25 cellular contexts compared by ENCODE assay signal in the genomic region with DNA sequence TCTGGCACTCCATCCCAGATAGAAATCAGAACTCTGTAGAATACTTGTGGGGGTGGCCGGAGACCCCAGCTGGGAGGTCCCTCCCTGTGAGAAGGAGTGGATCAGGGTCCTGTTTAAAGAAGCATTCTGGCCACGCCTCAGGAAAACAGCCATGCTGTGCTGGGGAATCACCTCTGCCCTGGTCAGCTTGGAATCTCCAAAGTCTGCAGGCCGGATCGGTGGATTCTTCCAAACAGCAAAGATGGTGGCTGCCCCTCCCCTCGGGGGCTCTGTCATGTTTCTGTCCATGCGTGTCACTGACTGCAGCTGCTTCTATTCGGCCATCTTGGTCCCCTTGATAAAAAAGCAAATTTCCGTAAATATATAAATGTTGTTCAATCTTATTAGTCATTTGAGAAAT.
DNase-seq lines count a peak whose midpoint lies in the region; ATAC-seq, FAIRE-seq and TF ChIP-seq lines count a peak whose summit lies in the region.
"Had no signal": no experiment of that assay in that cellular context is flagged by ENCODE, and none has a peak within 500 bp of the region (broad histone marks: within the 10 kb centered on the region; RNA-seq: fewer than 3 reads in every experiment).

No MANE protein-coding gene starts in this region.

- H4K5ac ChIP-seq in H1 (ENCODE audit: insufficient read length, low read depth, low read length) = no peak overlapping the region

- H2AFZ ChIP-seq in GM23338 (0 out of 2 replicates have a peak overlapping the region, but pooled peaks have one; percentile 52), H1 (ENCODE audit: low read length) (no peak overlapping the region), neuronal stem cell (ENCODE audit: low read length) (no peak overlapping the region)

- H4K8ac ChIP-seq in H1 (ENCODE audit: extremely low read depth, insufficient read depth, low read length) (peak overlapping the region; percentile 25; the same call in 1 of the 2 replicates), neuronal stem cell (ENCODE audit: low read depth, low read length) (no peak overlapping the region)

- H3K4me3 Mint-ChIP-seq in GM23338 = no peak overlapping the region
- no peak overlapping the region for H3K4me3 Mint-ChIP-seq in activated CD8-positive, alpha-beta T cell treated with anti-CD3 and anti-CD28 coated beads for 36 hours
- H3K4me3 Mint-ChIP-seq: CD14-positive monocyte; CD4-positive, alpha-beta memory T cell; CD4-positive, CD25-positive, alpha-beta regulatory T cell; CD8-positive, alpha-beta memory T cell had no signal

- H3K4ac ChIP-seq in H1 (replicated peaks; ENCODE audit: insufficient read length, low read depth, low read length) (no peak overlapping the region), neuronal stem cell (ENCODE audit: low read length) (no peak overlapping the region)

- CTCF ChIA-PET in H1 (lab: Charles Lee; ENCODE audit: partially characterized antibody) = interaction anchor here (0.6 kb wide), 1 partner anchor 248 kb away, joined by 3 read pairs; no protein-coding TSS in a partner anchor
- CTCF ChIA-PET in activated CD8-positive, alpha-beta T cell treated with anti-CD3 and anti-CD28 coated beads for 36 hours (lab: Charles Lee) = no interaction called here

- no peaks in the 10 kb centered on the region for H3K79me1 ChIP-seq in H1 (ENCODE audit: low read depth, low read length)
- peaks cover 1% of the 10 kb centered on the region for H3K79me1 ChIP-seq in neuronal stem cell (ENCODE audit: low read depth, low read length)

- no peak overlapping the region for H2BK20ac ChIP-seq in H1 (ENCODE audit: low read length)

- H2AK5ac ChIP-seq in H1 (ENCODE audit: low read depth, low read length) (no peak overlapping the region), neuronal stem cell (ENCODE audit: low read depth, low read length) (peak overlapping the region; percentile 81)

- H3K27me3 ChIP-seq in GM23338 (ENCODE audit: insufficient read depth) (no peaks in the 10 kb centered on the region), H1 (replicated peaks in 1 of 4; ENCODE audit: control insufficient read depth in 3 of 4, extremely low read depth in 1 of 4, insufficient read depth in 3 of 4, low read length in 3 of 4) (no peaks in the 10 kb centered on the region), neuronal stem cell (ENCODE audit: control insufficient read depth in 3 of 3, insufficient read depth in 3 of 3, low read depth in 1 of 3, low read length in 3 of 3) (no peaks in the 10 kb centered on the region)
- H3K27me3 ChIP-seq: BE2C, BLaER1 had no signal

- POLR2A ChIA-PET in H1 (lab: Charles Lee; ENCODE audit: partially characterized antibody) = no interaction called here
- POLR2A ChIA-PET in activated CD8-positive, alpha-beta T cell treated with anti-CD3 and anti-CD28 coated beads for 36 hours (lab: Charles Lee) = no interaction called here

- H3K9me3 Mint-ChIP-seq in GM23338 = no peaks in the 10 kb centered on the region
- H3K9me3 Mint-ChIP-seq in activated CD8-positive, alpha-beta T cell treated with anti-CD3 and anti-CD28 coated beads for 36 hours = peaks cover 3% of the 10 kb centered on the region

- H3K4me2 ChIP-seq in GM23338 = no peak overlapping the region
- H3K4me2 ChIP-seq in H1 (ENCODE audit: insufficient read depth in 1 of 2, low read depth in 2 of 2, low read length in 2 of 2) = no peak overlapping the region
- no peak overlapping the region for H3K4me2 ChIP-seq in neuronal stem cell (ENCODE audit: insufficient read depth, low read length, poor library complexity, severe bottlenecking)
- H3K4me2 ChIP-seq: BLaER1 had no signal

- FAIRE-seq in H1 (lab: Jason Lieb, UNC) = no peak
- FAIRE-seq: A204.1, G401.6, GM12891, GM19239 had no signal

- H3K9me2 ChIP-seq in GM23338 (ENCODE audit: insufficient read depth) = 0 out of 2 replicates have a peak, but pooled peaks cover 9% of the 10 kb centered on the region

- H3K36me3 ChIP-seq in GM23338 (ENCODE audit: insufficient read depth) = no peaks in the 10 kb centered on the region
- no peaks in the 10 kb centered on the region for H3K36me3 ChIP-seq in H1 (ENCODE audit: control insufficient read depth in 2 of 4, insufficient read depth in 4 of 4, low read length in 3 of 4)
- no peaks in the 10 kb centered on the region for H3K36me3 ChIP-seq in neuronal stem cell (replicated peaks in 1 of 2; ENCODE audit: control insufficient read depth in 2 of 2, insufficient read depth in 2 of 2, low read length in 2 of 2)
- H3K36me3 ChIP-seq: BE2C, BLaER1 had no signal

- no peaks in the 10 kb centered on the region for H3K23me2 ChIP-seq in H1 (ENCODE audit: low read depth, low read length)

- H3K14ac ChIP-seq in H1 (ENCODE audit: insufficient read length) (no peak overlapping the region), neuronal stem cell (ENCODE audit: low read length) (no peak overlapping the region)

- H3K9ac ChIP-seq in H1 (replicated peaks in 1 of 4; ENCODE audit: extremely low read depth in 1 of 4, low read depth in 3 of 4, low read length in 3 of 4) (no peak overlapping the region), neuronal stem cell (ENCODE audit: low read depth, low read length, poor library complexity) (no peak overlapping the region)
- H3K9ac ChIP-seq: BLaER1 had no signal

- H3F3A ChIP-seq in GM23338 (replicated peaks; ENCODE audit: low read depth) = no peaks in the 10 kb centered on the region

- H2BK5ac ChIP-seq in H1 (ENCODE audit: low read depth, low read length) (no peak overlapping the region), neuronal stem cell (ENCODE audit: low read length) (no peak overlapping the region)

- no peak overlapping the region for H2BK12ac ChIP-seq in H1 (ENCODE audit: low read depth, low read length)
- H2BK12ac ChIP-seq in neuronal stem cell (ENCODE audit: low read length) = no peak overlapping the region

- no peak overlapping the region for H3K27ac Mint-ChIP-seq in GM23338
- H3K27ac Mint-ChIP-seq in activated CD8-positive, alpha-beta T cell treated with anti-CD3 and anti-CD28 coated beads for 36 hours = no peak overlapping the region
- H3K27ac Mint-ChIP-seq: CD14-positive monocyte; CD4-positive, alpha-beta memory T cell; CD4-positive, CD25-positive, alpha-beta regulatory T cell; CD8-positive, alpha-beta memory T cell had no signal

- H2BK15ac ChIP-seq in H1 (ENCODE audit: low read length) (no peak overlapping the region), neuronal stem cell (ENCODE audit: low read length) (no peak overlapping the region)

- TF ChIP-seq CTCF in GM23338 (conservative IDR thresholded peaks at IDR 0.05; ENCODE audit: low read depth in 2 of 2) = no peak
- TF ChIP-seq CTCF in H1 (IDR thresholded peaks at IDR 0.05; ENCODE audit: control extremely low read depth in 1 of 3, insufficient read depth in 1 of 3, low read depth in 1 of 3, low read length in 3 of 3) = no peak
- TF ChIP-seq CTCF in activated CD8-positive, alpha-beta T cell treated with anti-CD3 and anti-CD28 coated beads for 36 hours (IDR thresholded peaks at IDR 0.05) = no peak

- H3K36me3 Mint-ChIP-seq in GM23338 (ENCODE audit: low read depth) = no peaks in the 10 kb centered on the region
- H3K36me3 Mint-ChIP-seq in activated CD8-positive, alpha-beta T cell treated with anti-CD3 and anti-CD28 coated beads for 36 hours (ENCODE audit: low read depth) = no peaks in the 10 kb centered on the region
- H3K36me3 Mint-ChIP-seq: CD14-positive monocyte; CD4-positive, alpha-beta memory T cell; CD4-positive, CD25-positive, alpha-beta regulatory T cell; CD8-positive, alpha-beta memory T cell had no signal

- intact Hi-C loops in sciatic nerve (cut with DNase I) = no loop called here
- intact Hi-C loops in activated CD8-positive, alpha-beta T cell treated with anti-CD3 and anti-CD28 coated beads for 36 hours (cut with micrococcal nuclease) = no loop called here

- H3K23ac ChIP-seq in H1 (ENCODE audit: insufficient read length) (no peak overlapping the region), neuronal stem cell (ENCODE audit: low read depth, low read length, poor library complexity) (no peak overlapping the region)

- TF ChIP-seq RAD21 in H1 (IDR thresholded peaks at IDR 0.05 in 1 of 2, conservative IDR thresholded peaks at IDR 0.05 in 1 of 2; ENCODE audit: low read depth in 2 of 2, low read length in 2 of 2) = no peak

- TF ChIP-seq POLR2A in H1 (IDR thresholded peaks at IDR 0.05; ENCODE audit: control extremely low read depth in 1 of 2, low read depth in 2 of 2, low read length in 2 of 2) = no peak

- no peak for TF ChIP-seq EP300 in H1 (IDR thresholded peaks at IDR 0.05; ENCODE audit: borderline replicate concordance in 1 of 2, low read depth in 2 of 2, low read length in 2 of 2)

- H3K4me3 ChIP-seq in GM23338 = no peak overlapping the region
- H3K4me3 ChIP-seq in H1 (ENCODE audit: extremely low read depth in 1 of 4, insufficient read depth in 2 of 4, low read depth in 3 of 4, low read length in 4 of 4) = no peak overlapping the region
- H3K4me3 ChIP-seq in neuronal stem cell (ENCODE audit: low read length in 2 of 2) = no peak overlapping the region
- H3K4me3 ChIP-seq: BLaER1 had no signal

- no peaks in the 10 kb centered on the region for H3K4me1 ChIP-seq in GM23338 (ENCODE audit: insufficient read depth)
- H3K4me1 ChIP-seq in H1 (replicated peaks in 1 of 4; ENCODE audit: control insufficient read depth in 3 of 4, insufficient read depth in 4 of 4, low read length in 3 of 4) = no peaks in the 10 kb centered on the region
- no peaks in the 10 kb centered on the region for H3K4me1 ChIP-seq in neuronal stem cell (ENCODE audit: control insufficient read depth in 2 of 2, insufficient read depth in 1 of 2, low read depth in 1 of 2, low read length in 2 of 2)
- H3K4me1 ChIP-seq: BE2C, BLaER1 had no signal

- H4K91ac ChIP-seq in H1 (replicated peaks; ENCODE audit: insufficient read length, low read length) = no peak overlapping the region
- H4K91ac ChIP-seq in neuronal stem cell (ENCODE audit: low read depth, low read length, poor library complexity) = no peak overlapping the region

- H3K9me3 ChIP-seq in H1 (ENCODE audit: insufficient read depth in 2 of 2, low read depth in 1 of 2, low read length in 1 of 2) = no peaks in the 10 kb centered on the region
- H3K9me3 ChIP-seq in neuronal stem cell (replicated peaks in 1 of 2; ENCODE audit: control insufficient read depth in 2 of 2, insufficient read depth in 1 of 2, low read depth in 1 of 2, low read length in 2 of 2) = no peaks in the 10 kb centered on the region
- H3K9me3 ChIP-seq: BE2C, BLaER1 had no signal

- H3K27me3 Mint-ChIP-seq in GM23338 (ENCODE audit: insufficient read depth, low read depth, poor library complexity) = peaks cover 3% of the 10 kb centered on the region
- no peaks in the 10 kb centered on the region for H3K27me3 Mint-ChIP-seq in activated CD8-positive, alpha-beta T cell treated with anti-CD3 and anti-CD28 coated beads for 36 hours
- H3K27me3 Mint-ChIP-seq: CD4-positive, alpha-beta memory T cell; CD4-positive, CD25-positive, alpha-beta regulatory T cell; CD8-positive, alpha-beta memory T cell had no signal

- no peaks in the 10 kb centered on the region for H3K79me2 ChIP-seq in GM23338 (replicated peaks; ENCODE audit: insufficient read depth)
- no peaks in the 10 kb centered on the region for H3K79me2 ChIP-seq in H1 (ENCODE audit: control insufficient read depth in 1 of 2, insufficient read depth in 2 of 2, low read length in 2 of 2)

- DNase-seq in GM23338 (ENCODE audit: low spot score) = no peak
- DNase-seq in H1 (ENCODE audit: low read depth in 1 of 2, low spot score in 2 of 2) = no peak
- no peak for DNase-seq in neuronal stem cell (ENCODE audit: low spot score)
- DNase-seq in sciatic nerve (ENCODE audit: low spot score) = peak; percentile 33
- no peak for DNase-seq in A172 (ENCODE audit: low spot score)
- DNase-seq in activated CD8-positive, alpha-beta T cell treated with anti-CD3 and anti-CD28 coated beads for 36 hours = no peak
- DNase-seq: ACHN; BE2C; C1 segment of cervical spinal cord; CD4-positive, alpha-beta memory T cell; CD4-positive, CD25-positive, alpha-beta regulatory T cell; CD8-positive, alpha-beta memory T cell; COR-L47; DMS 273 treated with DMSO at 0.1 percent for 48 hours; DMS153; DMS79 treated with DMSO at 0.1 percent for 48 hours; GF-D8 had no signal

- no peaks in the 10 kb centered on the region for H3K4me1 Mint-ChIP-seq in GM23338
- no peaks in the 10 kb centered on the region for H3K4me1 Mint-ChIP-seq in activated CD8-positive, alpha-beta T cell treated with anti-CD3 and anti-CD28 coated beads for 36 hours (ENCODE audit: low read depth)
- H3K4me1 Mint-ChIP-seq: CD14-positive monocyte; CD4-positive, alpha-beta memory T cell; CD4-positive, CD25-positive, alpha-beta regulatory T cell; CD8-positive, alpha-beta memory T cell had no signal

- no peak for ATAC-seq in GM23338
- ATAC-seq in sciatic nerve = no peak
- ATAC-seq in HG03442 (IDR thresholded peaks at IDR 0.05; ENCODE audit: unreplicated experiment) = no peak
- no peak for ATAC-seq in activated CD8-positive, alpha-beta T cell treated with anti-CD3 and anti-CD28 coated beads for 36 hours

- H4K20me1 ChIP-seq in GM23338 (replicated peaks; ENCODE audit: insufficient read depth) (no peaks in the 10 kb centered on the region), H1 (replicated peaks in 1 of 2; ENCODE audit: control insufficient read depth in 1 of 2, insufficient read depth in 2 of 2, low read length in 2 of 2) (no peaks in the 10 kb centered on the region)
- H4K20me1 ChIP-seq: BLaER1 had no signal

- no peak overlapping the region for H3K18ac ChIP-seq in H1 (ENCODE audit: extremely low read depth, low read length)
- H3K18ac ChIP-seq in neuronal stem cell (ENCODE audit: low read length) = peak overlapping the region; percentile 17

- H3K27ac ChIP-seq in GM23338 (ENCODE audit: low read depth) (no peak overlapping the region), H1 (ENCODE audit: low read depth, low read length) (no peak overlapping the region), neuronal stem cell (replicated peaks; ENCODE audit: low read length) (no peak overlapping the region)
- H3K27ac ChIP-seq: 22Rv1, BLaER1 had no signal

- H2BK120ac ChIP-seq in H1 (replicated peaks; ENCODE audit: low read depth, low read length) (no peak overlapping the region), neuronal stem cell (ENCODE audit: low read depth, low read length) (no peak overlapping the region)

- no peak overlapping the region for H3K56ac ChIP-seq in H1 (replicated peaks; ENCODE audit: insufficient read length, low read depth, low read length)

- 98% methylated on average over 8 of the region's 8 CpGs; no CpG with 5 or more reads in 1 of the 2 experiments for WGBS in H1 (ENCODE audit: extremely low coverage in 1 of 2, insufficient coverage in 1 of 2, insufficient read length in 1 of 2, insufficient replicate concordance in 2 of 2, low coverage in 1 of 2, low lambda C conversion rate in 2 of 2, missing lambda C conversion rate in 1 of 2), 2 experiments
- no CpG with 5 or more reads among the region's 8 CpGs for WGBS in neuronal stem cell (ENCODE audit: extremely low coverage in 2 of 2, insufficient read length in 2 of 2, insufficient replicate concordance in 1 of 2), 2 donors
